22 cellular contexts compared by ENCODE assay signal in the genomic region with DNA sequence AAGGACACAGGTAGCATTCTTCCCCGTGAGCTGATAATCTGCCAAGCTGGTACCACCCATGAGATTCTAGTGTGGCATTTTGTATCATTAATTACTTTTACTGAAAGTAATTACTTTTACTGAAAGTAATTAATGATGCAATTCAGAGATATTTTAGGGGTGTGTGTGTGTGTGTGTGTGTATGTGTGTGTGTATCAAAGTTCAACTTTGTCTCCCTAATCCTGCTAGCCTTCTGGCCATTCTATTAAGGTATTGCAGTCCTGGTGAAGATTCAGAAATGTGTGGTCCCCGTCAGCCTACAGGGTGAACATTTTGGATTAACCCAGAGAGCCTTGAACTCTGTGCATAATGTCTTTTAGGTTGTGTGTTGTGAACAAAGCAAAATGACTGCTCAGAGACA.
DNase-seq lines count a peak whose midpoint lies in the region; ATAC-seq and TF ChIP-seq lines count a peak whose summit lies in the region.
"Had no signal": no experiment of that assay in that cellular context is flagged by ENCODE, and none has a peak within 500 bp of the region (broad histone marks: within the 10 kb centered on the region; RNA-seq: fewer than 3 reads in every experiment).

No MANE protein-coding gene starts in this region.

- no peak overlapping the region for H3K4me3 ChIP-seq in neuronal stem cell (ENCODE audit: low read length in 2 of 2)
- H3K4me3 ChIP-seq: PC-9 had no signal

- H3K9ac ChIP-seq in neuronal stem cell (ENCODE audit: low read depth, low read length, poor library complexity), result no peak overlapping the region

- no peak overlapping the region for H4K91ac ChIP-seq in neuronal stem cell (ENCODE audit: low read depth, low read length, poor library complexity)

- no peak overlapping the region for H2AK5ac ChIP-seq in neuronal stem cell (ENCODE audit: low read depth, low read length)

- no peak for ATAC-seq in natural killer cell
- no peak for ATAC-seq in natural killer cell treated with Interleukin-12 subunit alpha and Interleukin-12 subunit beta and Interleukin-15 and Interleukin-18, amount 100 ng/mL, for 72 hours
- no peak for ATAC-seq in T-helper 17 cell

- no peak overlapping the region for H3K4me2 ChIP-seq in neuronal stem cell (ENCODE audit: insufficient read depth, low read length, poor library complexity, severe bottlenecking)
- H3K4me2 ChIP-seq: PC-9 had no signal

- H3K79me1 ChIP-seq in neuronal stem cell (ENCODE audit: low read depth, low read length), result no peaks in the 10 kb centered on the region

- no peak overlapping the region for H4K8ac ChIP-seq in neuronal stem cell (ENCODE audit: low read depth, low read length)

- H3K9me3 ChIP-seq in T-helper 17 cell (ENCODE audit: control insufficient read depth, low read length, poor library complexity, severe bottlenecking) (no peaks in the 10 kb centered on the region), neuronal stem cell (replicated peaks in 1 of 2; ENCODE audit: control insufficient read depth in 2 of 2, insufficient read depth in 1 of 2, low read depth in 1 of 2, low read length in 2 of 2) (peaks cover 0 to 4% of the 10 kb centered on the region in 2 donors)
- H3K9me3 ChIP-seq: BE2C had no signal

- no peak overlapping the region for H2AFZ ChIP-seq in neuronal stem cell (ENCODE audit: low read length)
- H2AFZ ChIP-seq: PC-9 had no signal

- H3K4me1 Mint-ChIP-seq in natural killer cell (peaks cover 52 to 60% of the 10 kb centered on the region in 2 donors), T-helper 17 cell (peaks cover 48% of the 10 kb centered on the region), nephron (peaks cover 23% of the 10 kb centered on the region)
- peaks cover 45 to 47% of the 10 kb centered on the region in 2 donors for H3K4me1 Mint-ChIP-seq in natural killer cell treated with Interleukin-12 subunit alpha and Interleukin-12 subunit beta and Interleukin-15 and Interleukin-18, amount 100 ng/mL, for 72 hours (ENCODE audit: low read depth in 2 of 2)

- H3K27me3 ChIP-seq in neuronal stem cell (ENCODE audit: control insufficient read depth in 3 of 3, insufficient read depth in 3 of 3, low read depth in 1 of 3, low read length in 3 of 3), result peaks cover 0 to 31% (median 0%) of the 10 kb centered on the region in 3 experiments
- H3K27me3 ChIP-seq: BE2C had no signal

- no peak overlapping the region for H3K14ac ChIP-seq in neuronal stem cell (ENCODE audit: low read length)

- no peak overlapping the region for H3K18ac ChIP-seq in neuronal stem cell (ENCODE audit: low read length)

- H2BK5ac ChIP-seq in neuronal stem cell (ENCODE audit: low read length), result no peak overlapping the region

- DNase-seq in natural killer cell (no peak), T-helper 17 cell (no peak), cerebellar cortex (ENCODE audit: low spot score) (no peak), dedifferentiated amniotic fluid mesenchymal stem cell (ENCODE audit: extremely low spot score) (no peak), neuronal stem cell (ENCODE audit: low spot score) (no peak)
- no peak for DNase-seq in natural killer cell treated with Interleukin-12 subunit alpha and Interleukin-12 subunit beta and Interleukin-15 and Interleukin-18, amount 100 ng/mL, for 72 hours (ENCODE audit: low spot score)
- DNase-seq: BE2C, Calu3, DMS153, GOT3, HCEC 1CT, KG1, NCI-H1092 treated with DMSO at 0.1 percent for 48 hours, NCI-H1436 treated with DMSO at 0.1 percent for 48 hours, NCI-H1930, NCI-H226, NCI-H510A treated with DMSO at 0.1 percent for 48 hours, NCI-H748 treated with DMSO at 0.1 percent for 48 hours, PC-9, RPMI8226, SHP77 treated with DMSO at 0.1 percent for 48 hours had no signal

- peaks cover 15 to 19% of the 10 kb centered on the region in 2 donors for H3K4me1 ChIP-seq in neuronal stem cell (ENCODE audit: control insufficient read depth in 2 of 2, insufficient read depth in 1 of 2, low read depth in 1 of 2, low read length in 2 of 2)
- H3K4me1 ChIP-seq: BE2C had no signal

- WGBS in neuronal stem cell (ENCODE audit: extremely low coverage in 2 of 2, insufficient read length in 2 of 2, insufficient replicate concordance in 1 of 2), 2 donors, result no CpG with 5 or more reads among the region's 2 CpGs

- no peaks in the 10 kb centered on the region for H3K9me3 Mint-ChIP-seq in natural killer cell
- no peaks in the 10 kb centered on the region for H3K9me3 Mint-ChIP-seq in natural killer cell treated with Interleukin-12 subunit alpha and Interleukin-12 subunit beta and Interleukin-15 and Interleukin-18, amount 100 ng/mL, for 72 hours
- H3K9me3 Mint-ChIP-seq in nephron, result no peaks in the 10 kb centered on the region

- H2BK15ac ChIP-seq in neuronal stem cell (ENCODE audit: low read length), result no peak overlapping the region

- no peak overlapping the region for H3K23ac ChIP-seq in neuronal stem cell (ENCODE audit: low read depth, low read length, poor library complexity)

- H3K36me3 Mint-ChIP-seq in natural killer cell, result no peaks in the 10 kb centered on the region
- no peaks in the 10 kb centered on the region for H3K36me3 Mint-ChIP-seq in natural killer cell treated with Interleukin-12 subunit alpha and Interleukin-12 subunit beta and Interleukin-15 and Interleukin-18, amount 100 ng/mL, for 72 hours
- H3K36me3 Mint-ChIP-seq in T-helper 17 cell (ENCODE audit: low read depth), result no peaks in the 10 kb centered on the region
- peaks cover 3% of the 10 kb centered on the region for H3K36me3 Mint-ChIP-seq in nephron (ENCODE audit: low read depth)

- H3K27ac Mint-ChIP-seq in natural killer cell, result peak overlapping the region; percentile 72 to 73
- peak overlapping the region in 1 of 2 donors; percentile 86 for H3K27ac Mint-ChIP-seq in natural killer cell treated with Interleukin-12 subunit alpha and Interleukin-12 subunit beta and Interleukin-15 and Interleukin-18, amount 100 ng/mL, for 72 hours
- H3K27ac Mint-ChIP-seq in T-helper 17 cell, result peak overlapping the region; percentile 87
- H3K27ac Mint-ChIP-seq in nephron, result peak overlapping the region in 2 of 3 experiments; percentile 33 to 57

- no peaks in the 10 kb centered on the region for H3K27me3 Mint-ChIP-seq in natural killer cell (ENCODE audit: low read depth in 2 of 2)
- no peaks in the 10 kb centered on the region for H3K27me3 Mint-ChIP-seq in natural killer cell treated with Interleukin-12 subunit alpha and Interleukin-12 subunit beta and Interleukin-15 and Interleukin-18, amount 100 ng/mL, for 72 hours
- H3K27me3 Mint-ChIP-seq in T-helper 17 cell, result no peaks in the 10 kb centered on the region
- no peaks in the 10 kb centered on the region for H3K27me3 Mint-ChIP-seq in nephron (ENCODE audit: low read depth)

- intact Hi-C loops in natural killer cell (cut with micrococcal nuclease), result loop anchor here (10.0 kb wide), 1 partner anchor 197 kb away; no protein-coding TSS in a partner anchor

- no peak overlapping the region for H3K4ac ChIP-seq in neuronal stem cell (ENCODE audit: low read length)

- H2BK120ac ChIP-seq in neuronal stem cell (ENCODE audit: low read depth, low read length), result no peak overlapping the region

- H2BK12ac ChIP-seq in neuronal stem cell (ENCODE audit: low read length), result no peak overlapping the region

- H3K4me3 Mint-ChIP-seq in natural killer cell (no peak overlapping the region), T-helper 17 cell (no peak overlapping the region), nephron (no peak overlapping the region)
- H3K4me3 Mint-ChIP-seq in natural killer cell treated with Interleukin-12 subunit alpha and Interleukin-12 subunit beta and Interleukin-15 and Interleukin-18, amount 100 ng/mL, for 72 hours, result no peak overlapping the region

- TF ChIP-seq CTCF in natural killer cell (IDR thresholded peaks at IDR 0.05) (no peak), nephron (IDR thresholded peaks at IDR 0.05; ENCODE audit: unreplicated experiment in 3 of 3) (no peak)

- no peak overlapping the region for H3K27ac ChIP-seq in neuronal stem cell (replicated peaks; ENCODE audit: low read length)
- H3K27ac ChIP-seq: PC-9 had no signal

- no peaks in the 10 kb centered on the region for H3K36me3 ChIP-seq in neuronal stem cell (replicated peaks in 1 of 2; ENCODE audit: control insufficient read depth in 2 of 2, insufficient read depth in 2 of 2, low read length in 2 of 2)
- H3K36me3 ChIP-seq: BE2C had no signal
